1 cellular context compared by ENCODE assay signal in the genomic region with DNA sequence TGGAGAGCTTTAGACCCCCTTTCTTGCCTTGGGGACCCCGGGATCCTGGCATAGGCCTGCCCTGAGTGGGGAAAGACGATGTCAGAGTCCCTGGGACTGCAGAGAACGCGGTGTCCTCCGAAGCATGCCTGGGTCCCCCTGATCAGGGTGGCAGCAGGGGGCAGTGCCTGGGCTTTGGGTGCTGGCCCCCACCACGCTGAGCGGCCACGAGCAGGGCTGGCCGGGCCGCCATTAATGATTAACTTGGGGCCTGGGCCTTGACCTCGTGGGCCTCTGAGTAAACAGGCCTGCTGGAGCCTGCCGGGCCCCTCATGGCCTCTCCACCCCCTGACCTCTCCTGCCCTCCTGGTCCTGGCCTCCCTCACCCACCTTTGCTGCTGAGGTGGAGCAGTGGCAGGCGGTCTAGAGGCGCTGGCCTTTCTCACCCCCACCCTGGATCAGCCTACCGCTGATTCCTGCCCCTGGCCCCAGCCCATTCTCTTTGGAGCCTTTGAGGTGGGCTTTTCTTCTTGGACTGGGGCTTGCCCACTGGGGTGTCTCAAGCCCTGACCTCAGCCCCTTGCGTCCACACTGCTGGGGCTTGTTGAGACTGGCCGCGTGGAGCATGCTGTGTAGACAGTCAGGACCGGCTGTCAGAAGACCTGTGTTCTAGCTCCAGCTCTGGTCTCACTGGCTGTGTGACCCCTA.
A peak's percentile ranks its signal among the peaks of the same experiment; 100 is the strongest.
TF ChIP-seq lines count a peak whose summit lies in the region.

No MANE protein-coding gene starts in this region.

TF ChIP-seq in HepG2, 621 proteins besides CTCF, POLR2A, EP300 and RAD21 (continued from another document and continues in another):
- TF ChIP-seq, protein P1, sequence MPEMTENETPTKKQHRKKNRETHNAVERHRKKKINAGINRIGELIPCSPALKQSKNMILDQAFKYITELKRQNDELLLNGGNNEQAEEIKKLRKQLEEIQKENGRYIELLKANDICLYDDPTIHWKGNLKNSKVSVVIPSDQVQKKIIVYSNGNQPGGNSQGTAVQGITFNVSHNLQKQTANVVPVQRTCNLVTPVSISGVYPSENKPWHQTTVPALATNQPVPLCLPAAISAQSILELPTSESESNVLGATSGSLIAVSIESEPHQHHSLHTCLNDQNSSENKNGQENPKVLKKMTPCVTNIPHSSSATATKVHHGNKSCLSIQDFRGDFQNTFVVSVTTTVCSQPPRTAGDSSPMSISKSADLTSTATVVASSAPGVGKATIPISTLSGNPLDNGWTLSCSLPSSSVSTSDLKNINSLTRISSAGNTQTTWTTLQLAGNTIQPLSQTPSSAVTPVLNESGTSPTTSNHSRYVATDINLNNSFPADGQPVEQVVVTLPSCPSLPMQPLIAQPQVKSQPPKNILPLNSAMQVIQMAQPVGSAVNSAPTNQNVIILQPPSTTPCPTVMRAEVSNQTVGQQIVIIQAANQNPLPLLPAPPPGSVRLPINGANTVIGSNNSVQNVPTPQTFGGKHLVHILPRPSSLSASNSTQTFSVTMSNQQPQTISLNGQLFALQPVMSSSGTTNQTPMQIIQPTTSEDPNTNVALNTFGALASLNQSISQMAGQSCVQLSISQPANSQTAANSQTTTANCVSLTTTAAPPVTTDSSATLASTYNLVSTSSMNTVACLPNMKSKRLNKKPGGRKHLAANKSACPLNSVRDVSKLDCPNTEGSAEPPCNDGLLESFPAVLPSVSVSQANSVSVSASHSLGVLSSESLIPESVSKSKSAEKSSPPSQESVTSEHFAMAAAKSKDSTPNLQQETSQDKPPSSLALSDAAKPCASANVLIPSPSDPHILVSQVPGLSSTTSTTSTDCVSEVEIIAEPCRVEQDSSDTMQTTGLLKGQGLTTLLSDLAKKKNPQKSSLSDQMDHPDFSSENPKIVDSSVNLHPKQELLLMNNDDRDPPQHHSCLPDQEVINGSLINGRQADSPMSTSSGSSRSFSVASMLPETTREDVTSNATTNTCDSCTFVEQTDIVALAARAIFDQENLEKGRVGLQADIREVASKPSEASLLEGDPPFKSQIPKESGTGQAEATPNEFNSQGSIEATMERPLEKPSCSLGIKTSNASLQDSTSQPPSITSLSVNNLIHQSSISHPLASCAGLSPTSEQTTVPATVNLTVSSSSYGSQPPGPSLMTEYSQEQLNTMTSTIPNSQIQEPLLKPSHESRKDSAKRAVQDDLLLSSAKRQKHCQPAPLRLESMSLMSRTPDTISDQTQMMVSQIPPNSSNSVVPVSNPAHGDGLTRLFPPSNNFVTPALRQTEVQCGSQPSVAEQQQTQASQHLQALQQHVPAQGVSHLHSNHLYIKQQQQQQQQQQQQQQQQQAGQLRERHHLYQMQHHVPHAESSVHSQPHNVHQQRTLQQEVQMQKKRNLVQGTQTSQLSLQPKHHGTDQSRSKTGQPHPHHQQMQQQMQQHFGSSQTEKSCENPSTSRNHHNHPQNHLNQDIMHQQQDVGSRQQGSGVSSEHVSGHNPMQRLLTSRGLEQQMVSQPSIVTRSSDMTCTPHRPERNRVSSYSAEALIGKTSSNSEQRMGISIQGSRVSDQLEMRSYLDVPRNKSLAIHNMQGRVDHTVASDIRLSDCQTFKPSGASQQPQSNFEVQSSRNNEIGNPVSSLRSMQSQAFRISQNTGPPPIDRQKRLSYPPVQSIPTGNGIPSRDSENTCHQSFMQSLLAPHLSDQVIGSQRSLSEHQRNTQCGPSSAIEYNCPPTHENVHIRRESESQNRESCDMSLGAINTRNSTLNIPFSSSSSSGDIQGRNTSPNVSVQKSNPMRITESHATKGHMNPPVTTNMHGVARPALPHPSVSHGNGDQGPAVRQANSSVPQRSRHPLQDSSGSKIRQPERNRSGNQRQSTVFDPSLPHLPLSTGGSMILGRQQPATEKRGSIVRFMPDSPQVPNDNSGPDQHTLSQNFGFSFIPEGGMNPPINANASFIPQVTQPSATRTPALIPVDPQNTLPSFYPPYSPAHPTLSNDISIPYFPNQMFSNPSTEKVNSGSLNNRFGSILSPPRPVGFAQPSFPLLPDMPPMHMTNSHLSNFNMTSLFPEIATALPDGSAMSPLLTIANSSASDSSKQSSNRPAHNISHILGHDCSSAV (CRISPR knock-in tag; IDR thresholded peaks at IDR 0.05; ENCODE audit: borderline replicate concordance): 0 out of 2 replicates have a peak, but pooled peaks have one; percentile 59
- TF ChIP-seq ZNF460 (CRISPR knock-in tag; IDR thresholded peaks at IDR 0.05; ENCODE audit: borderline replicate concordance) (0 out of 2 replicates have a peak, but pooled peaks have one; percentile 44), ZBTB1 (CRISPR knock-in tag; IDR thresholded peaks at IDR 0.05; ENCODE audit: borderline replicate concordance) (no peak), SIX1 (CRISPR knock-in tag; IDR thresholded peaks at IDR 0.05; ENCODE audit: borderline replicate concordance) (0 out of 2 replicates have a peak, but pooled peaks have one; percentile 42), WIZ (CRISPR knock-in tag; IDR thresholded peaks at IDR 0.05) (no peak), MTF1 (CRISPR knock-in tag; IDR thresholded peaks at IDR 0.05) (no peak), POLR2AphosphoS5 (IDR thresholded peaks at IDR 0.05; ENCODE audit: low read depth, low read length) (peak; percentile 33; the same call in 1 of the 2 replicates), NFKB2 (CRISPR knock-in tag; IDR thresholded peaks at IDR 0.05; ENCODE audit: borderline replicate concordance) (peak; percentile 89; the same call in 1 of the 2 replicates), PAF1 (CRISPR knock-in tag; IDR thresholded peaks at IDR 0.05) (no peak), ZFP36 (IDR thresholded peaks at IDR 0.05; ENCODE audit: borderline replicate concordance, low read depth, low read length, partially characterized antibody) (no peak), ARNT2 (CRISPR knock-in tag; IDR thresholded peaks at IDR 0.05; ENCODE audit: low read depth) (peak; percentile 84; the same call in 1 of the 2 replicates), HNRNPL (IDR thresholded peaks at IDR 0.05; ENCODE audit: low read depth, low read length) (peak; percentile 100), GZF1 (CRISPR knock-in tag; IDR thresholded peaks at IDR 0.05) (no peak), RAD51 (IDR thresholded peaks at IDR 0.05; ENCODE audit: borderline replicate concordance) (no peak), HNF4G (IDR thresholded peaks at IDR 0.05; ENCODE audit: borderline replicate concordance, low read depth, low read length) (peak; percentile 96), HNF4G (CRISPR knock-in tag; IDR thresholded peaks at IDR 0.05; ENCODE audit: borderline replicate concordance, low read depth) (peak; percentile 97), NFAT5 (CRISPR knock-in tag; IDR thresholded peaks at IDR 0.05) (peak; percentile 73; the same call in 1 of the 2 replicates), MAFF (IDR thresholded peaks at IDR 0.05; ENCODE audit: low read depth, low read length) (no peak), ZSCAN25 (CRISPR knock-in tag; IDR thresholded peaks at IDR 0.05) (peak; percentile 93), ZNF230 (CRISPR knock-in tag; IDR thresholded peaks at IDR 0.05) (no peak), ZSCAN20 (CRISPR knock-in tag; IDR thresholded peaks at IDR 0.05; ENCODE audit: borderline replicate concordance) (peak; percentile 99; the same call in 1 of the 2 replicates), NAIF1 (CRISPR knock-in tag; IDR thresholded peaks at IDR 0.05; ENCODE audit: borderline replicate concordance) (no peak), ZBTB8A (CRISPR knock-in tag; IDR thresholded peaks at IDR 0.05; ENCODE audit: borderline replicate concordance, low read depth) (peak; percentile 78; the same call in 1 of the 2 replicates), ATRX (CRISPR knock-in tag; IDR thresholded peaks at IDR 0.05; ENCODE audit: borderline replicate concordance) (no peak)
- TF ChIP-seq, protein P2, sequence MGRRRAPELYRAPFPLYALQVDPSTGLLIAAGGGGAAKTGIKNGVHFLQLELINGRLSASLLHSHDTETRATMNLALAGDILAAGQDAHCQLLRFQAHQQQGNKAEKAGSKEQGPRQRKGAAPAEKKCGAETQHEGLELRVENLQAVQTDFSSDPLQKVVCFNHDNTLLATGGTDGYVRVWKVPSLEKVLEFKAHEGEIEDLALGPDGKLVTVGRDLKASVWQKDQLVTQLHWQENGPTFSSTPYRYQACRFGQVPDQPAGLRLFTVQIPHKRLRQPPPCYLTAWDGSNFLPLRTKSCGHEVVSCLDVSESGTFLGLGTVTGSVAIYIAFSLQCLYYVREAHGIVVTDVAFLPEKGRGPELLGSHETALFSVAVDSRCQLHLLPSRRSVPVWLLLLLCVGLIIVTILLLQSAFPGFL (CRISPR knock-in tag; IDR thresholded peaks at IDR 0.05): no peak
- TF ChIP-seq, protein P3, sequence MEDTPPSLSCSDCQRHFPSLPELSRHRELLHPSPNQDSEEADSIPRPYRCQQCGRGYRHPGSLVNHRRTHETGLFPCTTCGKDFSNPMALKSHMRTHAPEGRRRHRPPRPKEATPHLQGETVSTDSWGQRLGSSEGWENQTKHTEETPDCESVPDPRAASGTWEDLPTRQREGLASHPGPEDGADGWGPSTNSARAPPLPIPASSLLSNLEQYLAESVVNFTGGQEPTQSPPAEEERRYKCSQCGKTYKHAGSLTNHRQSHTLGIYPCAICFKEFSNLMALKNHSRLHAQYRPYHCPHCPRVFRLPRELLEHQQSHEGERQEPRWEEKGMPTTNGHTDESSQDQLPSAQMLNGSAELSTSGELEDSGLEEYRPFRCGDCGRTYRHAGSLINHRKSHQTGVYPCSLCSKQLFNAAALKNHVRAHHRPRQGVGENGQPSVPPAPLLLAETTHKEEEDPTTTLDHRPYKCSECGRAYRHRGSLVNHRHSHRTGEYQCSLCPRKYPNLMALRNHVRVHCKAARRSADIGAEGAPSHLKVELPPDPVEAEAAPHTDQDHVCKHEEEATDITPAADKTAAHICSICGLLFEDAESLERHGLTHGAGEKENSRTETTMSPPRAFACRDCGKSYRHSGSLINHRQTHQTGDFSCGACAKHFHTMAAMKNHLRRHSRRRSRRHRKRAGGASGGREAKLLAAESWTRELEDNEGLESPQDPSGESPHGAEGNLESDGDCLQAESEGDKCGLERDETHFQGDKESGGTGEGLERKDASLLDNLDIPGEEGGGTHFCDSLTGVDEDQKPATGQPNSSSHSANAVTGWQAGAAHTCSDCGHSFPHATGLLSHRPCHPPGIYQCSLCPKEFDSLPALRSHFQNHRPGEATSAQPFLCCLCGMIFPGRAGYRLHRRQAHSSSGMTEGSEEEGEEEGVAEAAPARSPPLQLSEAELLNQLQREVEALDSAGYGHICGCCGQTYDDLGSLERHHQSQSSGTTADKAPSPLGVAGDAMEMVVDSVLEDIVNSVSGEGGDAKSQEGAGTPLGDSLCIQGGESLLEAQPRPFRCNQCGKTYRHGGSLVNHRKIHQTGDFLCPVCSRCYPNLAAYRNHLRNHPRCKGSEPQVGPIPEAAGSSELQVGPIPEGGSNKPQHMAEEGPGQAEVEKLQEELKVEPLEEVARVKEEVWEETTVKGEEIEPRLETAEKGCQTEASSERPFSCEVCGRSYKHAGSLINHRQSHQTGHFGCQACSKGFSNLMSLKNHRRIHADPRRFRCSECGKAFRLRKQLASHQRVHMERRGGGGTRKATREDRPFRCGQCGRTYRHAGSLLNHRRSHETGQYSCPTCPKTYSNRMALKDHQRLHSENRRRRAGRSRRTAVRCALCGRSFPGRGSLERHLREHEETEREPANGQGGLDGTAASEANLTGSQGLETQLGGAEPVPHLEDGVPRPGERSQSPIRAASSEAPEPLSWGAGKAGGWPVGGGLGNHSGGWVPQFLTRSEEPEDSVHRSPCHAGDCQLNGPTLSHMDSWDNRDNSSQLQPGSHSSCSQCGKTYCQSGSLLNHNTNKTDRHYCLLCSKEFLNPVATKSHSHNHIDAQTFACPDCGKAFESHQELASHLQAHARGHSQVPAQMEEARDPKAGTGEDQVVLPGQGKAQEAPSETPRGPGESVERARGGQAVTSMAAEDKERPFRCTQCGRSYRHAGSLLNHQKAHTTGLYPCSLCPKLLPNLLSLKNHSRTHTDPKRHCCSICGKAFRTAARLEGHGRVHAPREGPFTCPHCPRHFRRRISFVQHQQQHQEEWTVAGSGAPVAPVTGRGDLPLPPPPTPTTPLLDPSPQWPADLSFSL (CRISPR knock-in tag; IDR thresholded peaks at IDR 0.05): peak; percentile 81
- TF ChIP-seq, protein P4, sequence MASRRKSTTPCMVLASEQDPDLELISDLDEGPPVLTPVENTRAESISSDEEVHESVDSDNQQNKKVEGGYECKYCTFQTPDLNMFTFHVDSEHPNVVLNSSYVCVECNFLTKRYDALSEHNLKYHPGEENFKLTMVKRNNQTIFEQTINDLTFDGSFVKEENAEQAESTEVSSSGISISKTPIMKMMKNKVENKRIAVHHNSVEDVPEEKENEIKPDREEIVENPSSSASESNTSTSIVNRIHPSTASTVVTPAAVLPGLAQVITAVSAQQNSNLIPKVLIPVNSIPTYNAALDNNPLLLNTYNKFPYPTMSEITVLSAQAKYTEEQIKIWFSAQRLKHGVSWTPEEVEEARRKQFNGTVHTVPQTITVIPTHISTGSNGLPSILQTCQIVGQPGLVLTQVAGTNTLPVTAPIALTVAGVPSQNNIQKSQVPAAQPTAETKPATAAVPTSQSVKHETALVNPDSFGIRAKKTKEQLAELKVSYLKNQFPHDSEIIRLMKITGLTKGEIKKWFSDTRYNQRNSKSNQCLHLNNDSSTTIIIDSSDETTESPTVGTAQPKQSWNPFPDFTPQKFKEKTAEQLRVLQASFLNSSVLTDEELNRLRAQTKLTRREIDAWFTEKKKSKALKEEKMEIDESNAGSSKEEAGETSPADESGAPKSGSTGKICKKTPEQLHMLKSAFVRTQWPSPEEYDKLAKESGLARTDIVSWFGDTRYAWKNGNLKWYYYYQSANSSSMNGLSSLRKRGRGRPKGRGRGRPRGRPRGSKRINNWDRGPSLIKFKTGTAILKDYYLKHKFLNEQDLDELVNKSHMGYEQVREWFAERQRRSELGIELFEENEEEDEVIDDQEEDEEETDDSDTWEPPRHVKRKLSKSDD (CRISPR knock-in tag; IDR thresholded peaks at IDR 0.05; ENCODE audit: low read depth): peak; percentile 87
